Comparison of ENCODE assay signal across 8 cellular contexts in the genomic region with DNA sequence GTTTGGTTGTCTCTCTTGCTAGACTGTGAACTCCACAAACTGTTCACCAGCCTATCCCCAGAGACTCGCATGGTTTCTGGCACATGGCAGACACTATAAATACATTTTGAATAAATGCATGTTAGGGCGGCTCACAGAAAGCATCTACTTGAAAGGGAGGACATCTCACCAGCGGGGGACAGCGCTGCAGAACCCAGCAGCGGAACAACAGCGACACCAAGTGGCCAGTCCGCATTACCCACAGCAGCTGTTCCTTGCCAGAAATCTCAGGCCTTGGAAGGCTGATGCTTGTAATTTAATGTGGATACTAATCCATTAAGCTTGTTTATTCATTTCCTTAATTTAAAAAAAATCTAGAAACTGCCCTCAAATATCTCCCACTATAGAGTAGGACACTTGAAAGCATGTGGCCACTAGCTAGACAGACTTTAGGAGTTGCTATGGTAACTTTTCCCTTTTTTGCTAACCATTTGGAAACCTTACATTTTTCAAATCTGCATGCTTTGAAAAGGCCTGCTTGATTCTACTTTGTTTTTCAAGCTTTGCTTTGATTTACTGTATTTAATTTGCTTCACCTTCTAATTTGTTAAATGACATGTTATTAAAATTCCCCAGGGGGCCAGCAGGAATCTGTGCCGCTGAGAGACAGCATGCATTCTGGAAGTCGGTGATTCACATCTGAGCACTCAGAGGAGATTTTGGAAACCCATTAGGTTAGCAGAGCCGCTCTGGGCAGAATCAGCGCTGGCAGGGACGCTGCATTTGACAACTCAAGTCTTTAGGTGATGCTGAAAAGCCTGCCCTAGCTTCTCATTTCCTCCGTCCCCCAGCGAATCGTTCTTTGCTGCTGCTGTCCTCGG.
DNase-seq lines count a peak whose midpoint lies in the region; ATAC-seq and TF ChIP-seq lines count a peak whose summit lies in the region.

No MANE protein-coding gene starts in this region.

- H3K27ac ChIP-seq in mesenchymal stem cell (ENCODE audit: low read length, poor library complexity, severe bottlenecking): no peak overlapping the region

- DNase-seq in AG09309 (ENCODE audit: low read depth) (peak; percentile 31), NCI-H69 (lab: John Stamatoyannopoulos, UW) (peak; percentile 77), mesenchymal stem cell (peak; percentile 66)
- peak; percentile 83 for DNase-seq in activated CD4-positive, alpha-beta memory T cell treated with anti-CD3 and anti-CD28 coated beads, Interleukin-2, amount 10 ng/mL, durations not matched to agents 7 days and 5 days
- peak; percentile 69 for DNase-seq in effector CD4-positive, alpha-beta T cell
- peak; percentile 46 to 54 for DNase-seq in stimulated activated CD8-positive, alpha-beta memory T cell treated with anti-CD3 and anti-CD28 coated beads, Interleukin-15, amount 100 ng/mL, for 48 hours (ENCODE audit: low read depth in 2 of 2)

- POLR2A ChIA-PET in activated CD4-positive, alpha-beta memory T cell treated with anti-CD3 and anti-CD28 coated beads, Interleukin-2, amount 10 ng/mL, durations not matched to agents 7 days and 5 days (lab: Charles Lee): interaction anchor here (1.5 to 2.0 kb wide), 3 partner anchors 180 to 610 kb away, joined by 3 to 7 read pairs (median 5); partner anchors contain the start of genes CTBS and PRKACB

- no peak overlapping the region for H2AK5ac ChIP-seq in mesenchymal stem cell (ENCODE audit: low read length, severe bottlenecking)

- peak; percentile 99 for TF ChIP-seq CTCF in AG09309 (IDR thresholded peaks at IDR 0.05; ENCODE audit: control insufficient read depth, insufficient read depth, low read depth, low read length, missing control alignments)

- no peak overlapping the region for H2BK15ac ChIP-seq in mesenchymal stem cell (ENCODE audit: low read depth, poor library complexity, severe bottlenecking)

- H3K4me3 Mint-ChIP-seq in activated CD4-positive, alpha-beta memory T cell treated with anti-CD3 and anti-CD28 coated beads, Interleukin-2, amount 10 ng/mL, durations not matched to agents 7 days and 5 days: no peak overlapping the region

- no peak overlapping the region for H4K8ac ChIP-seq in mesenchymal stem cell (ENCODE audit: low read length)

- H3K9me3 Mint-ChIP-seq in activated CD4-positive, alpha-beta memory T cell treated with anti-CD3 and anti-CD28 coated beads, Interleukin-2, amount 10 ng/mL, durations not matched to agents 7 days and 5 days: no peaks in the 10 kb centered on the region

- no peaks in the 10 kb centered on the region for H3K9me3 ChIP-seq in mesenchymal stem cell (ENCODE audit: control insufficient read depth, low read length)

- H3K27ac Mint-ChIP-seq in activated CD4-positive, alpha-beta memory T cell treated with anti-CD3 and anti-CD28 coated beads, Interleukin-2, amount 10 ng/mL, durations not matched to agents 7 days and 5 days: no peak overlapping the region

- no peaks in the 10 kb centered on the region for H3K79me1 ChIP-seq in mesenchymal stem cell (replicated peaks; ENCODE audit: low read length, poor library complexity, severe bottlenecking)

- H3K23ac ChIP-seq in mesenchymal stem cell (ENCODE audit: low read length in 2 of 2): no peak overlapping the region

- H3K27me3 ChIP-seq in mesenchymal stem cell (ENCODE audit: control insufficient read depth in 1 of 2, insufficient read depth in 1 of 2, low read length in 2 of 2): peaks cover 0 to 14% of the 10 kb centered on the region in 2 experiments

- H3K4me3 ChIP-seq in AG09309 (ENCODE audit: control insufficient read depth, low read depth, low read length) (no peak overlapping the region), mesenchymal stem cell (ENCODE audit: insufficient read depth in 1 of 2, low read depth in 1 of 2, low read length in 2 of 2) (no peak overlapping the region)

- 54% methylated on average over 13 of the region's 16 CpGs for WGBS in mesenchymal stem cell

- peaks cover 18% of the 10 kb centered on the region for H3K27me3 Mint-ChIP-seq in activated CD4-positive, alpha-beta memory T cell treated with anti-CD3 and anti-CD28 coated beads, Interleukin-2, amount 10 ng/mL, durations not matched to agents 7 days and 5 days

- no peaks in the 10 kb centered on the region for H3K36me3 ChIP-seq in mesenchymal stem cell (ENCODE audit: control insufficient read depth in 1 of 2, insufficient read depth in 2 of 2, low read depth in 1 of 2, low read length in 2 of 2)

- CTCF ChIA-PET in activated CD4-positive, alpha-beta memory T cell treated with anti-CD3 and anti-CD28 coated beads, Interleukin-2, amount 10 ng/mL, durations not matched to agents 7 days and 5 days (lab: Charles Lee): interaction anchor here (0.6 to 3.1 kb wide), 34 partner anchors 8 to 942 kb away, joined by 3 to 24 read pairs (median 4); partner anchors contain the start of genes GNG5, PRKACB, RPF1 and SPATA1

- H2BK5ac ChIP-seq in mesenchymal stem cell (ENCODE audit: low read depth, low read length, poor library complexity, severe bottlenecking): no peak overlapping the region

- H3K4me1 ChIP-seq in mesenchymal stem cell (ENCODE audit: control insufficient read depth, insufficient read depth, low read depth, low read length): no peaks in the 10 kb centered on the region

- no peaks in the 10 kb centered on the region for H3K36me3 Mint-ChIP-seq in activated CD4-positive, alpha-beta memory T cell treated with anti-CD3 and anti-CD28 coated beads, Interleukin-2, amount 10 ng/mL, durations not matched to agents 7 days and 5 days (ENCODE audit: low read depth)

- no peak overlapping the region for H3K9ac ChIP-seq in mesenchymal stem cell (ENCODE audit: low read length)

- H3K4ac ChIP-seq in mesenchymal stem cell (ENCODE audit: low read depth in 1 of 2, low read length in 2 of 2): no peak overlapping the region

- H3K18ac ChIP-seq in mesenchymal stem cell (ENCODE audit: low read depth in 1 of 2, low read length in 2 of 2): no peak overlapping the region

- no peak overlapping the region for H3K14ac ChIP-seq in mesenchymal stem cell (ENCODE audit: low read length in 2 of 2)

- peaks cover 16% of the 10 kb centered on the region for H3K4me1 Mint-ChIP-seq in activated CD4-positive, alpha-beta memory T cell treated with anti-CD3 and anti-CD28 coated beads, Interleukin-2, amount 10 ng/mL, durations not matched to agents 7 days and 5 days

- H2AFZ ChIP-seq in mesenchymal stem cell (ENCODE audit: low read depth, low read length): no peak overlapping the region

- H3K4me2 ChIP-seq in mesenchymal stem cell (ENCODE audit: low read length, poor library complexity, severe bottlenecking): no peak overlapping the region

- no peak overlapping the region for H2BK120ac ChIP-seq in mesenchymal stem cell (ENCODE audit: low read depth, low read length)

- no peak overlapping the region for H4K91ac ChIP-seq in mesenchymal stem cell (ENCODE audit: low read length)

- ATAC-seq in GM18873 (IDR thresholded peaks at IDR 0.05; ENCODE audit: low FRiP score, unreplicated experiment) (peak; percentile 64), HG03439 (IDR thresholded peaks at IDR 0.05; ENCODE audit: unreplicated experiment) (peak; percentile 80)

- no peak overlapping the region for H2BK12ac ChIP-seq in mesenchymal stem cell (ENCODE audit: low read length in 2 of 2)

Comparison
In these comparisons a context has a peak if more than half of its experiments do, and no peak if none do; other contexts are left out.
1. DNase-seq: peak in every context shown above with its lines; median percentile 83 in activated CD4-positive, alpha-beta memory T cell treated with anti-CD3 and anti-CD28 coated beads, Interleukin-2, amount 10 ng/mL, durations not matched to agents 7 days and 5 days; 77 in NCI-H69; 69 in effector CD4-positive, alpha-beta T cell; 66 in mesenchymal stem cell; 50 in stimulated activated CD8-positive, alpha-beta memory T cell treated with anti-CD3 and anti-CD28 coated beads, Interleukin-15, amount 100 ng/mL, for 48 hours; 31 in AG09309.